ENCODE assay signal across 8 cellular contexts in genomic region chr18:35582899-35583558, GRCh38. TPM values are rescaled to one million over a fixed set of nuclear protein-coding genes. Genes with fewer than 3 reads are reported as not detected.
DNase-seq lines count a peak whose midpoint lies in the region; ATAC-seq and TF ChIP-seq lines count a peak whose summit lies in the region.

No MANE protein-coding gene starts in this region.

- peaks cover 0 to 3% (median 0%) of the 10 kb centered on the region in 8 donors for H3K9me3 Mint-ChIP-seq in CD4-positive, alpha-beta memory T cell
- no peaks in the 10 kb centered on the region for H3K9me3 Mint-ChIP-seq in IgD-negative memory B cell
- peaks cover 11% of the 10 kb centered on the region for H3K9me3 Mint-ChIP-seq in activated CD8-positive, alpha-beta T cell treated with anti-CD3 and anti-CD28 coated beads for 36 hours

- no peaks in the 10 kb centered on the region for H3K27me3 Mint-ChIP-seq in CD4-positive, alpha-beta memory T cell
- peaks cover 2% of the 10 kb centered on the region for H3K27me3 Mint-ChIP-seq in IgD-negative memory B cell
- H3K27me3 Mint-ChIP-seq in activated CD8-positive, alpha-beta T cell treated with anti-CD3 and anti-CD28 coated beads for 36 hours = peaks cover 18% of the 10 kb centered on the region

- no peaks in the 10 kb centered on the region for H3K36me3 ChIP-seq in CD4-positive, alpha-beta memory T cell (ENCODE audit: insufficient read depth, low read length)

- H3K4me1 ChIP-seq in CD4-positive, alpha-beta memory T cell (ENCODE audit: insufficient read depth, low read length) = peaks cover 18% of the 10 kb centered on the region

- TF ChIP-seq CTCF in activated CD8-positive, alpha-beta T cell treated with anti-CD3 and anti-CD28 coated beads for 36 hours (IDR thresholded peaks at IDR 0.05) = no peak

- intact Hi-C loops in CD4-positive, alpha-beta memory T cell (cut with micrococcal nuclease) = loop anchor here (1.0 kb wide), 1 partner anchor 34 kb away; no protein-coding TSS in a partner anchor
- intact Hi-C loops in activated CD8-positive, alpha-beta T cell treated with anti-CD3 and anti-CD28 coated beads for 36 hours (cut with micrococcal nuclease) = no loop called here

- no peak overlapping the region for H3K4me3 ChIP-seq in CD4-positive, alpha-beta memory T cell (ENCODE audit: low read length in 2 of 2)

- no peaks in the 10 kb centered on the region for H3K9me3 ChIP-seq in CD4-positive, alpha-beta memory T cell (ENCODE audit: control insufficient read depth in 1 of 2, low read length in 2 of 2)

- H3K4me3 Mint-ChIP-seq in CD4-positive, alpha-beta memory T cell = peak overlapping the region; percentile 82 to 95 (median 88)
- H3K4me3 Mint-ChIP-seq in IgD-negative memory B cell = peak overlapping the region; percentile 81 to 93 (median 86)
- H3K4me3 Mint-ChIP-seq in activated CD8-positive, alpha-beta T cell treated with anti-CD3 and anti-CD28 coated beads for 36 hours = peak overlapping the region; percentile 26

- CTCF ChIA-PET in CD4-positive, alpha-beta memory T cell (lab: Charles Lee; ENCODE audit: partially characterized antibody) = no interaction called here
- CTCF ChIA-PET in activated CD8-positive, alpha-beta T cell treated with anti-CD3 and anti-CD28 coated beads for 36 hours (lab: Charles Lee) = interaction anchor here (0.7 to 1.3 kb wide), 3 partner anchors 8 to 367 kb away, joined by 3 to 6 read pairs (median 3); no protein-coding TSS in a partner anchor

- no peak for DNase-seq in CD4-positive, alpha-beta memory T cell
- no peak for DNase-seq in activated CD8-positive, alpha-beta T cell treated with anti-CD3 and anti-CD28 coated beads for 36 hours
- DNase-seq in kidney tubule cell (ENCODE audit: low spot score) (peak; percentile 55), ecto neural progenitor cell (ENCODE audit: low spot score) (no peak)

- POLR2A ChIA-PET in CD4-positive, alpha-beta memory T cell (lab: Charles Lee; ENCODE audit: partially characterized antibody) = interaction anchor here (0.9 to 2.5 kb wide), 6 partner anchors 8 to 85 kb away, joined by 3 to 15 read pairs (median 3); partner anchors contain the start of gene INO80C
- POLR2A ChIA-PET in activated CD8-positive, alpha-beta T cell treated with anti-CD3 and anti-CD28 coated beads for 36 hours (lab: Charles Lee) = interaction anchor here (1.4 kb wide), 1 partner anchor 389 kb away, joined by 3 read pairs; the partner anchor contains the start of gene RMP24

- peaks cover 19 to 30% (median 25%) of the 10 kb centered on the region in 4 donors for H3K4me1 Mint-ChIP-seq in CD4-positive, alpha-beta memory T cell
- peaks cover 23 to 38% (median 24%) of the 10 kb centered on the region in 3 donors for H3K4me1 Mint-ChIP-seq in IgD-negative memory B cell
- H3K4me1 Mint-ChIP-seq in activated CD8-positive, alpha-beta T cell treated with anti-CD3 and anti-CD28 coated beads for 36 hours (ENCODE audit: low read depth) = peaks cover 36% of the 10 kb centered on the region

- ATAC-seq in activated CD8-positive, alpha-beta T cell treated with anti-CD3 and anti-CD28 coated beads for 36 hours = no peak
- ATAC-seq in HG03025 (IDR thresholded peaks at IDR 0.05; ENCODE audit: low FRiP score, unreplicated experiment) (no peak), GM18511 (IDR thresholded peaks at IDR 0.05; ENCODE audit: unreplicated experiment) (no peak), GM21447 (IDR thresholded peaks at IDR 0.05; ENCODE audit: unreplicated experiment) (no peak)

- H3K27ac ChIP-seq in CD4-positive, alpha-beta memory T cell (ENCODE audit: low read depth, low read length) = no peak overlapping the region

- peak overlapping the region in 4 of 7 donors; percentile 16 to 80 (median 40) for H3K27ac Mint-ChIP-seq in CD4-positive, alpha-beta memory T cell
- peak overlapping the region in 1 of 3 donors; percentile 65 for H3K27ac Mint-ChIP-seq in IgD-negative memory B cell
- no peak overlapping the region for H3K27ac Mint-ChIP-seq in activated CD8-positive, alpha-beta T cell treated with anti-CD3 and anti-CD28 coated beads for 36 hours

- H3K27me3 ChIP-seq in CD4-positive, alpha-beta memory T cell (ENCODE audit: insufficient read depth, low read length) = no peaks in the 10 kb centered on the region

- H3K36me3 Mint-ChIP-seq in CD4-positive, alpha-beta memory T cell = peaks cover 0 to 2% of the 10 kb centered on the region in 2 donors
- no peaks in the 10 kb centered on the region for H3K36me3 Mint-ChIP-seq in IgD-negative memory B cell
- peaks cover 21% of the 10 kb centered on the region for H3K36me3 Mint-ChIP-seq in activated CD8-positive, alpha-beta T cell treated with anti-CD3 and anti-CD28 coated beads for 36 hours (ENCODE audit: low read depth)

RNA-seq across cellular contexts. Expression of gene GALNT1, which starts 1.5 kb away (rescaled TPM):
- 10 to 100 TPM; 27.9 to 32.0 TPM for total RNA-seq in CD4-positive, alpha-beta memory T cell
- 10 to 100 TPM; 30.4 to 33.0 TPM for polyA plus RNA-seq in CD4-positive, alpha-beta memory T cell
- polyA plus RNA-seq in IgD-negative memory B cell = 15.5 TPM
- total RNA-seq in activated CD8-positive, alpha-beta T cell treated with anti-CD3 and anti-CD28 coated beads for 36 hours = 10 to 100 TPM; 38.2 to 38.8 TPM

Comparison
In these comparisons a context has a peak if more than half of its experiments do, and no peak if none do; other contexts are left out.
1. H3K4me3 Mint-ChIP-seq: peak in every context shown above with its lines; median percentile 88 in CD4-positive, alpha-beta memory T cell; 86 in IgD-negative memory B cell; 26 in activated CD8-positive, alpha-beta T cell treated with anti-CD3 and anti-CD28 coated beads for 36 hours.